Comparison of ENCODE assay signal across 8 cellular contexts in the genomic region with DNA sequence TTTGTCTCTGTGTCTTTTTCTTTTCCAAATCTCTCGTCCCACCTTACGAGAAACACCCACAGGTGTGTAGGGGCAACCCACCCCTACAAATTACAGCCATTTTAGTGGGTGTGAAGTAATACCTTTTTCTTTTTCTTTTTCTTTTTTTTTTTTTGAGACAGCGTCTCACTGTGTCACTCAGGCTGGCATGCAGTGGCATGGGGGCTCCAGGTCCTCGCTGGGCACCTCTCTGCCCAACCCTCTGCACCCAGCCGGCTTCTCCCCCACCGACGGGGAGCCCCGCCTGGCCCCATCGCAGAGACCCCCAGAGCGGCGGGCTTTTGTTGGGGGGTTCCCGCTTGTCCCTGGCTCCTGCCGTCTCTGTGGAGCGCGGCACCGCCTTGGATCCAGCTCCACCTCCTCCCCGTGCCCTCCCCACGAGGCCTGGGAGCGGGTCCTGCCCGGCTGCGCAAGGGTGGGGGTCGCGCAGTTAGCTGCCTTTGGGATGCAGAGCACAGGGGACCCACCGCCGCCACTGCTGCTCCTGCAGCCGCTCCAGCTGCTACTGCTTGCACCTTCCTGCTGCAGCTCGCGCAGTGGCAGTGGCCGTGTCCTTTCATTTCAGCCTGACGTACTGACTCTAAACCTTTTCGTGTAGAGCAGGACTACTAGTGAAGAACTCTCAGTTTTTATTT. TPM values are rescaled to one million over a fixed set of nuclear protein-coding genes. Genes with fewer than 3 reads are reported as not detected.
A peak's percentile ranks its signal among the peaks of the same experiment; 100 is the strongest.
DNase-seq lines count a peak whose midpoint lies in the region; ATAC-seq and TF ChIP-seq lines count a peak whose summit lies in the region.

No MANE protein-coding gene starts in this region.

- H3K4me3 Mint-ChIP-seq in CD4-positive, alpha-beta memory T cell, result peak overlapping the region; percentile 74 to 87 (median 80)
- H3K4me3 Mint-ChIP-seq in stimulated activated naive CD8-positive, alpha-beta T cell treated with anti-CD3 and anti-CD28 coated beads, Interleukin-15, Interleukin-2, amounts not matched to agents 100 ng/mL and 50 ng/mL, for 24 hours, result peak overlapping the region; percentile 75

- H3K4me1 Mint-ChIP-seq in CD4-positive, alpha-beta memory T cell, result peaks cover 3 to 6% (median 4%) of the 10 kb centered on the region in 4 donors
- peaks cover 4% of the 10 kb centered on the region for H3K4me1 Mint-ChIP-seq in stimulated activated naive CD8-positive, alpha-beta T cell treated with anti-CD3 and anti-CD28 coated beads, Interleukin-15, Interleukin-2, amounts not matched to agents 100 ng/mL and 50 ng/mL, for 24 hours (ENCODE audit: low read depth)

- no TSS peak for BruUV-seq in mammary epithelial cell (replicated peaks; lab: Mats Ljungman, UMichigan)

- no peak overlapping the region for H3K9ac ChIP-seq in mammary epithelial cell (ENCODE audit: insufficient read depth, low read length)

- peak overlapping the region; percentile 94 for H2AFZ ChIP-seq in mammary epithelial cell (ENCODE audit: low read depth, low read length)

- POLR2A ChIA-PET in CD4-positive, alpha-beta memory T cell (lab: Charles Lee; ENCODE audit: partially characterized antibody), result interaction anchor here (0.5 to 1.1 kb wide), 5 partner anchors 11 to 109 kb away, joined by 3 to 5 read pairs (median 3); a partner anchor contains a TSS

- H3K36me3 Mint-ChIP-seq in CD4-positive, alpha-beta memory T cell, result peaks cover 0 to 3% of the 10 kb centered on the region in 2 donors
- H3K36me3 Mint-ChIP-seq in stimulated activated naive CD8-positive, alpha-beta T cell treated with anti-CD3 and anti-CD28 coated beads, Interleukin-15, Interleukin-2, amounts not matched to agents 100 ng/mL and 50 ng/mL, for 24 hours (ENCODE audit: low read depth), result no peaks in the 10 kb centered on the region

- CTCF ChIA-PET in CD4-positive, alpha-beta memory T cell (lab: Charles Lee; ENCODE audit: partially characterized antibody), result interaction anchor here (0.9 to 1.6 kb wide), 2 partner anchors 13 to 15 kb away, joined by 3 to 4 read pairs; no protein-coding TSS in a partner anchor
- CTCF ChIA-PET in mammary epithelial cell (lab: Charles Lee; ENCODE audit: low non-redundant PET), result no interaction called here

- in situ Hi-C loops in mammary epithelial cell (cut with MboI; ENCODE audit: low sequenced_read_pairs in 2 of 2), result loop anchor here in 1 of 2 donors (25.0 kb wide), 1 partner anchor 529 kb away; no protein-coding TSS in a partner anchor

- peak overlapping the region; percentile 99 for H3K4me2 ChIP-seq in mammary epithelial cell (ENCODE audit: insufficient read depth, low read depth, low read length)

- peak overlapping the region in 1 of 2 donors; percentile 38 for H3K4me3 ChIP-seq in CD4-positive, alpha-beta memory T cell (ENCODE audit: low read length in 2 of 2)
- H3K4me3 ChIP-seq in RWPE2 (ENCODE audit: severe bottlenecking) (peak overlapping the region; percentile 16), mammary epithelial cell (replicated peaks in 1 of 3; ENCODE audit: insufficient read depth in 1 of 3, low read depth in 2 of 3, low read length in 3 of 3) (peak overlapping the region; percentile 63 to 79 (median 65)), lower leg skin (ENCODE audit: low read depth, poor library complexity, severe bottlenecking) (peak overlapping the region; percentile 20)

- TF ChIP-seq POLR2A in lower leg skin (IDR thresholded peaks at IDR 0.05), result no peak

- H3K27ac ChIP-seq in CD4-positive, alpha-beta memory T cell (ENCODE audit: low read depth, low read length), result no peak overlapping the region
- H3K27ac ChIP-seq in RWPE2 (ENCODE audit: poor library complexity, severe bottlenecking) (no peak overlapping the region), mammary epithelial cell (ENCODE audit: insufficient read depth, low read depth, low read length) (no peak overlapping the region)

- H3K36me3 ChIP-seq in CD4-positive, alpha-beta memory T cell (ENCODE audit: insufficient read depth, low read length), result no peaks in the 10 kb centered on the region
- H3K36me3 ChIP-seq in RWPE2 (ENCODE audit: low read depth), result no peaks in the 10 kb centered on the region
- no peaks in the 10 kb centered on the region for H3K36me3 ChIP-seq in mammary epithelial cell (ENCODE audit: insufficient read depth, low read length)

- ATAC-seq in GM21737 (IDR thresholded peaks at IDR 0.05; ENCODE audit: unreplicated experiment) (peak; percentile 83), RWPE2 (ENCODE audit: low read depth) (peak; percentile 27; the same call in 1 of the 3 replicates), HG02970 (IDR thresholded peaks at IDR 0.05; ENCODE audit: low FRiP score, unreplicated experiment) (no peak)

- dilution Hi-C loops in mammary epithelial cell (cut with HindIII; ENCODE audit: low sequenced_read_pairs), result no loop called here

- H3K27me3 ChIP-seq in CD4-positive, alpha-beta memory T cell (ENCODE audit: insufficient read depth, low read length), result no peaks in the 10 kb centered on the region
- H3K27me3 ChIP-seq in RWPE2 (ENCODE audit: insufficient read depth, poor library complexity, severe bottlenecking) (no peaks in the 10 kb centered on the region), mammary epithelial cell (ENCODE audit: insufficient read depth, low read length) (no peaks in the 10 kb centered on the region)

- no peaks in the 10 kb centered on the region for H3K79me2 ChIP-seq in mammary epithelial cell (ENCODE audit: insufficient read depth, low read length)

- H4K20me1 ChIP-seq in mammary epithelial cell (ENCODE audit: insufficient read depth, low read length), result no peaks in the 10 kb centered on the region

- WGBS in mammary epithelial cell (ENCODE audit: low coverage, missing lambda C conversion rate), result 8% methylated on average over 6 of the region's 31 CpGs
- whole genome bisulfite sequencing in lower leg skin, 2 donors, result 5 to 6% methylated on average over 18 to 31 of the region's 31 CpGs

- peaks cover 0 to 28% (median 15%) of the 10 kb centered on the region in 8 donors for H3K9me3 Mint-ChIP-seq in CD4-positive, alpha-beta memory T cell
- H3K9me3 Mint-ChIP-seq in stimulated activated naive CD8-positive, alpha-beta T cell treated with anti-CD3 and anti-CD28 coated beads, Interleukin-15, Interleukin-2, amounts not matched to agents 100 ng/mL and 50 ng/mL, for 24 hours, result no peaks in the 10 kb centered on the region

- TF ChIP-seq CTCF in RWPE2 (IDR thresholded peaks at IDR 0.05; ENCODE audit: poor library complexity, severe bottlenecking), result no peak
- no peak for TF ChIP-seq CTCF in mammary epithelial cell (conservative IDR thresholded peaks at IDR 0.05 in 1 of 2, IDR thresholded peaks at IDR 0.05 in 1 of 2; ENCODE audit: extremely low read depth in 1 of 2, insufficient read depth in 1 of 2, low read depth in 1 of 2, low read length in 2 of 2)
- no peak for TF ChIP-seq CTCF in lower leg skin (IDR thresholded peaks at IDR 0.05)

- no peaks in the 10 kb centered on the region for H3K27me3 Mint-ChIP-seq in CD4-positive, alpha-beta memory T cell
- peaks cover 4% of the 10 kb centered on the region for H3K27me3 Mint-ChIP-seq in stimulated activated naive CD8-positive, alpha-beta T cell treated with anti-CD3 and anti-CD28 coated beads, Interleukin-15, Interleukin-2, amounts not matched to agents 100 ng/mL and 50 ng/mL, for 24 hours

- no peaks in the 10 kb centered on the region for H3K4me1 ChIP-seq in CD4-positive, alpha-beta memory T cell (ENCODE audit: insufficient read depth, low read length)
- no peaks in the 10 kb centered on the region for H3K4me1 ChIP-seq in RWPE2 (ENCODE audit: insufficient read depth, poor library complexity, severe bottlenecking)
- peaks cover 4% of the 10 kb centered on the region for H3K4me1 ChIP-seq in mammary epithelial cell (ENCODE audit: insufficient read depth, low read length)

- peaks cover 0 to 8% of the 10 kb centered on the region in 2 donors for H3K9me3 ChIP-seq in CD4-positive, alpha-beta memory T cell (ENCODE audit: control insufficient read depth in 1 of 2, low read length in 2 of 2)
- H3K9me3 ChIP-seq in RWPE2 (ENCODE audit: severe bottlenecking) (no peaks in the 10 kb centered on the region), mammary epithelial cell (replicated peaks; ENCODE audit: insufficient read depth, low read length) (peaks cover 5% of the 10 kb centered on the region)

- DNase-seq in CD4-positive, alpha-beta memory T cell, result peak in 4 of 5 donors; percentile 29 to 42 (median 34)
- no peak for DNase-seq in RWPE2 (ENCODE audit: low spot score)
- DNase-seq in mammary epithelial cell, result no peak
- peak in 1 of 2 donors; percentile 85 for DNase-seq in lower leg skin (ENCODE audit: low spot score in 2 of 2)
- DNase-seq in HPDE6-E6E7 (ENCODE audit: extremely low spot score), result no peak

- intact Hi-C loops in CD4-positive, alpha-beta memory T cell (cut with micrococcal nuclease), result no loop called here
- intact Hi-C loops in mammary epithelial cell (cut with micrococcal nuclease) (no loop called here), lower leg skin (cut with DNase I; ENCODE audit: low total_unique reads) (no loop called here)

- H3K27ac Mint-ChIP-seq in CD4-positive, alpha-beta memory T cell, result peak overlapping the region in 1 of 7 donors; percentile 75
- H3K27ac Mint-ChIP-seq in stimulated activated naive CD8-positive, alpha-beta T cell treated with anti-CD3 and anti-CD28 coated beads, Interleukin-15, Interleukin-2, amounts not matched to agents 100 ng/mL and 50 ng/mL, for 24 hours, result no peak overlapping the region

RNA-seq across cellular contexts. Expression of a gene that starts 10.9 kb away (rescaled TPM):
- total RNA-seq in CD4-positive, alpha-beta memory T cell, result 10 to 100 TPM; 38.9 to 46.7 TPM
- 10 to 100 TPM; 16.9 to 21.0 TPM for polyA plus RNA-seq in CD4-positive, alpha-beta memory T cell
- total RNA-seq in mammary epithelial cell (10 to 100 TPM; 24.3 to 28.8 TPM), lower leg skin (10 to 100 TPM; 24.4 to 43.1 (median 32.1) TPM)
- polyA plus RNA-seq in mammary epithelial cell, result 16.8 TPM
- polyA minus RNA-seq in mammary epithelial cell, result 24.4 TPM

RNA-seq across cellular contexts. Expression of a gene that starts 15.8 kb away (rescaled TPM):
- total RNA-seq in CD4-positive, alpha-beta memory T cell, result 10 to 100 TPM; 45.5 to 50.9 TPM
- polyA plus RNA-seq in CD4-positive, alpha-beta memory T cell, result 10 to 100 TPM; 62.7 to 75.6 TPM
- total RNA-seq in mammary epithelial cell (10 to 100 TPM; 82.2 to 82.3 TPM), lower leg skin (10 to 100 TPM; 24.0 to 44.8 (median 37.0) TPM)
- 91.3 TPM for polyA plus RNA-seq in mammary epithelial cell
- polyA minus RNA-seq in mammary epithelial cell, result 42.8 TPM

Comparison
In these comparisons a context has a peak if more than half of its experiments do, and no peak if none do; other contexts are left out.
1. DNase-seq: peak in CD4-positive, alpha-beta memory T cell (4 of 5); none in RWPE2 (single experiment), mammary epithelial cell (single experiment) and HPDE6-E6E7 (single experiment).